Comparison of ENCODE assay signal across 11 cellular contexts in genomic region chr3:14876942-14877341, GRCh38. TPM values are rescaled to one million over a fixed set of nuclear protein-coding genes. Genes with fewer than 3 reads are reported as not detected.
DNase-seq lines count a peak whose midpoint lies in the region; ATAC-seq and TF ChIP-seq lines count a peak whose summit lies in the region.
"Had no signal": no experiment of that assay in that cellular context is flagged by ENCODE, and none has a peak within 500 bp of the region (broad histone marks: within the 10 kb centered on the region; RNA-seq: fewer than 3 reads in every experiment).

No MANE protein-coding gene starts in this region.

- ATAC-seq in Right ventricle myocardium superior (ENCODE audit: poor library complexity) = peak; percentile 66
- ATAC-seq in GM19328 (IDR thresholded peaks at IDR 0.05; ENCODE audit: unreplicated experiment) = no peak
- ATAC-seq: activated T-cell treated with anti-CD3 and anti-CD28 coated beads, Interleukin-2, amount 50 U/mL, for 72 hours had no signal

- DNase-seq in DMS153 treated with DMSO at 0.1 percent for 48 hours (lab: John Stamatoyannopoulos, UW; ENCODE audit: unreplicated experiment) = peak; percentile 4
- DNase-seq in RWPE1 (ENCODE audit: low spot score) = peak; percentile 5
- DNase-seq in Right ventricle myocardium superior = peak; percentile 69
- DNase-seq in pulmonary artery endothelial cell (ENCODE audit: low read depth, low spot score) = peak; percentile 46
- no peak for DNase-seq in NCI-H187 treated with DMSO at 0.1 percent for 48 hours (lab: John Stamatoyannopoulos, UW)
- no peak for DNase-seq in anterior cingulate cortex (lab: John Stamatoyannopoulos, UW)
- DNase-seq in A673 (ENCODE audit: low spot score) = no peak
- DNase-seq: activated T-cell treated with anti-CD3 and anti-CD28 coated beads, Interleukin-2, amount 50 U/mL, for 72 hours; NCI-H1092 had no signal

- POLR2A ChIA-PET in RWPE1 (lab: Yijun Ruan, JAX; ENCODE audit: low non-redundant PET) (no interaction called here), A673 (lab: Charles Lee; ENCODE audit: low non-redundant PET) (no interaction called here)

- intact Hi-C loops in Right ventricle myocardium superior (cut with DNase I) = no loop called here
- intact Hi-C loops in A673 (cut with micrococcal nuclease; ENCODE audit: unreplicated experiment) = no loop called here

- no peaks in the 10 kb centered on the region for H3K36me3 ChIP-seq in A673 (ENCODE audit: insufficient read depth, low read length, poor library complexity, severe bottlenecking)

- BruUV-seq in A673 (replicated peaks; lab: Mats Ljungman, UMichigan) = no TSS peak

- TF ChIP-seq CTCF in RWPE1 (conservative IDR thresholded peaks at IDR 0.05; ENCODE audit: low read depth) (no peak), A673 (conservative IDR thresholded peaks at IDR 0.05; ENCODE audit: low read depth, low read length) (no peak)

- no peaks in the 10 kb centered on the region for H3K4me1 ChIP-seq in A673 (ENCODE audit: insufficient read depth, low read length, poor library complexity, severe bottlenecking)

- no peak overlapping the region for H3K4me3 ChIP-seq in A673 (ENCODE audit: low read depth, low read length, poor library complexity, severe bottlenecking)

- CTCF ChIA-PET in RWPE1 (lab: Yijun Ruan, JAX) = no interaction called here
- CTCF ChIA-PET in A673 (lab: Charles Lee) = no interaction called here

- no peak overlapping the region for H3K27ac ChIP-seq in RWPE1
- H3K27ac ChIP-seq in A673 (ENCODE audit: low read depth, low read length, poor library complexity, severe bottlenecking) = no peak overlapping the region

- H3K27me3 ChIP-seq in A673 (replicated peaks; ENCODE audit: insufficient read depth, low read depth, low read length, poor library complexity) = no peaks in the 10 kb centered on the region

- no peaks in the 10 kb centered on the region for H3K9me3 ChIP-seq in A673 (ENCODE audit: low read depth, low read length, poor library complexity, severe bottlenecking)

RNA-seq across cellular contexts. Expression of gene FGD5, which starts 58.2 kb away (rescaled TPM):
- 15.2 TPM for total RNA-seq in Right ventricle myocardium superior
- 79.7 and 84.3 TPM in 2 replicates for total RNA-seq in pulmonary artery endothelial cell
- total RNA-seq in A673 (2021) = not detected in 2 replicates
- total RNA-seq: activated T-cell treated with anti-CD3 and anti-CD28 coated beads, Interleukin-2, amount 50 U/mL, for 72 hours; T-helper 1 cell treated with Interleukin-12 subunit alpha and Interleukin-12 subunit beta and Interleukin-4 antibody, amounts not matched to agents 30 ng/mL and 1 ng/mL, for 36 hours had no signal

Comparison
In these comparisons a context has a peak if more than half of its experiments do, and no peak if none do; other contexts are left out.
1. DNase-seq: peak in DMS153 treated with DMSO at 0.1 percent for 48 hours (single experiment), RWPE1 (single experiment), Right ventricle myocardium superior (single experiment) and pulmonary artery endothelial cell (single experiment); none in NCI-H187 treated with DMSO at 0.1 percent for 48 hours (single experiment), anterior cingulate cortex (0 of 58) and A673 (single experiment).
2. RNA of gene FGD5, which starts 58.2 kb away (total RNA-seq): 79.7 to 84.3 TPM in pulmonary artery endothelial cell and 15.2 TPM in Right ventricle myocardium superior (single experiment); not detected in A673; every median in the first group is over 10 times any median in the second.